ENCODE assay signal across 1 cellular context in genomic region chr6:119071576-119071975, GRCh38.
TF ChIP-seq lines count a peak whose summit lies in the region.

No MANE protein-coding gene starts in this region.

TF ChIP-seq in HepG2, 621 proteins besides CTCF, POLR2A, EP300 and RAD21 (continued from another document):
- TF ChIP-seq PAXIP1 (CRISPR knock-in tag; conservative IDR thresholded peaks at IDR 0.05): peak; percentile 16; the same call in 1 of the 2 replicates
- TF ChIP-seq ZFP90 (CRISPR knock-in tag; IDR thresholded peaks at IDR 0.05; ENCODE audit: borderline replicate concordance): no peak
- no peak for TF ChIP-seq ZNF607 (CRISPR knock-in tag; IDR thresholded peaks at IDR 0.05; ENCODE audit: borderline replicate concordance)
- 0 out of 2 replicates have a peak, but pooled peaks have one; percentile 53 for TF ChIP-seq NR2F2 (IDR thresholded peaks at IDR 0.05; ENCODE audit: borderline replicate concordance, low read depth)
- no peak for TF ChIP-seq ZNF251 (CRISPR knock-in tag; IDR thresholded peaks at IDR 0.05)
- no peak for TF ChIP-seq ZNF609 (CRISPR knock-in tag; IDR thresholded peaks at IDR 0.05; ENCODE audit: borderline replicate concordance)
- TF ChIP-seq ZNF333 (CRISPR knock-in tag; IDR thresholded peaks at IDR 0.05; ENCODE audit: borderline replicate concordance): 0 out of 2 replicates have a peak, but pooled peaks have one; percentile 30
- TF ChIP-seq ADNP (CRISPR knock-in tag; IDR thresholded peaks at IDR 0.05): no peak
- 0 out of 4 replicates have a peak, but pooled peaks of 1 of the 2 experiments have one; percentile 38 for TF ChIP-seq NR2F1 (CRISPR knock-in tag; IDR thresholded peaks at IDR 0.05)
- no peak for TF ChIP-seq REXO4 (CRISPR knock-in tag; IDR thresholded peaks at IDR 0.05; ENCODE audit: borderline replicate concordance)
- TF ChIP-seq TCF7 (IDR thresholded peaks at IDR 0.05; ENCODE audit: low read depth): peak; percentile 51; the same call in 1 of the 2 replicates
- no peak for TF ChIP-seq ZNF234 (CRISPR knock-in tag; conservative IDR thresholded peaks at IDR 0.05)
- TF ChIP-seq ZBTB7B (CRISPR knock-in tag; IDR thresholded peaks at IDR 0.05): no peak
- TF ChIP-seq HNF4G (IDR thresholded peaks at IDR 0.05; ENCODE audit: borderline replicate concordance, low read depth, low read length): peak; percentile 63; the same call in 1 of the 2 replicates
- TF ChIP-seq HNF4G (CRISPR knock-in tag; IDR thresholded peaks at IDR 0.05; ENCODE audit: borderline replicate concordance, low read depth): no peak
- TF ChIP-seq DDIT3 (CRISPR knock-in tag; IDR thresholded peaks at IDR 0.05): no peak
- peak; percentile 52; the same call in 1 of the 2 replicates for TF ChIP-seq CEBPB (IDR thresholded peaks at IDR 0.05; ENCODE audit: borderline replicate concordance, low read depth, low read length)
- TF ChIP-seq MIER2 (CRISPR knock-in tag; IDR thresholded peaks at IDR 0.05): no peak
- no peak for TF ChIP-seq ZNF382 (CRISPR knock-in tag; IDR thresholded peaks at IDR 0.05; ENCODE audit: borderline replicate concordance)
- TF ChIP-seq NONO (IDR thresholded peaks at IDR 0.05): no peak
- TF ChIP-seq NONO (CRISPR knock-in tag; conservative IDR thresholded peaks at IDR 0.05): no peak
- TF ChIP-seq CREM (IDR thresholded peaks at IDR 0.05): 0 out of 2 replicates have a peak, but pooled peaks have one; percentile 32
- TF ChIP-seq CREM (CRISPR knock-in tag; IDR thresholded peaks at IDR 0.05): no peak
- TF ChIP-seq NR2F6 (IDR thresholded peaks at IDR 0.05): 0 out of 2 replicates have a peak, but pooled peaks have one; percentile 16
- TF ChIP-seq NR2F6 (CRISPR knock-in tag; IDR thresholded peaks at IDR 0.05): no peak
- peak; percentile 63 for TF ChIP-seq NCOR1 (IDR thresholded peaks at IDR 0.05; ENCODE audit: borderline replicate concordance, low read length)
- peak; percentile 50 for TF ChIP-seq RARA (CRISPR knock-in tag; IDR thresholded peaks at IDR 0.05)
- TF ChIP-seq ZNF292 (CRISPR knock-in tag; IDR thresholded peaks at IDR 0.05; ENCODE audit: borderline replicate concordance, low read depth): no peak
- TF ChIP-seq ZNF460 (CRISPR knock-in tag; IDR thresholded peaks at IDR 0.05; ENCODE audit: borderline replicate concordance): peak; percentile 55; the same call in 1 of the 2 replicates
- TF ChIP-seq GABPA (IDR thresholded peaks at IDR 0.05; ENCODE audit: low read depth, low read length): no peak
- no peak for TF ChIP-seq GABPA (CRISPR knock-in tag; IDR thresholded peaks at IDR 0.05; ENCODE audit: low read depth)
- TF ChIP-seq USF2 (IDR thresholded peaks at IDR 0.05; ENCODE audit: low read depth, low read length): no peak
- TF ChIP-seq USF2 (CRISPR knock-in tag; IDR thresholded peaks at IDR 0.05; ENCODE audit: borderline replicate concordance): no peak
- TF ChIP-seq XBP1 (CRISPR knock-in tag; IDR thresholded peaks at IDR 0.05): no peak
- TF ChIP-seq MAFF (IDR thresholded peaks at IDR 0.05; ENCODE audit: low read depth, low read length): no peak
- TF ChIP-seq ZNF644 (CRISPR knock-in tag; IDR thresholded peaks at IDR 0.05; ENCODE audit: low read depth): 0 out of 2 replicates have a peak, but pooled peaks have one; percentile 17
TF ChIP-seq in HepG2: peak in this region for 17.
